Comparison of ENCODE assay signal across 27 cellular contexts in genomic region chr3:27889745-27890144, GRCh38.
"Had no signal": no experiment of that assay in that cellular context is flagged by ENCODE, and none has a peak within 500 bp of the region (broad histone marks: within the 10 kb centered on the region; RNA-seq: fewer than 3 reads in every experiment).

No MANE protein-coding gene starts in this region.

- H3K4me3 ChIP-seq: stomach, suprapubic skin, testis, thoracic aorta, thyroid gland, tibial artery, tibial nerve, transverse colon, upper lobe of left lung, upper lobe of right lung, uterus, vagina had no signal

- ATAC-seq: stimulated activated effector memory CD8-positive, alpha-beta T cell treated with anti-CD3 and anti-CD28 coated beads, Interleukin-12 subunit alpha, Interleukin-12 subunit beta, amount 100 ng/mL, for 72 hours; stimulated activated memory B cell treated with anti-CD40 and anti-IgM and Interleukin-4, amounts not matched to agents 10 μg/mL and 1 μg/mL and 100 μg/mL, for 72 hours; stimulated activated naive B cell treated with anti-CD40 and anti-IgM and Interleukin-4, amounts not matched to agents 10 μg/mL and 1 μg/mL and 100 μg/mL, for 72 hours; stimulated activated naive CD8-positive, alpha-beta T cell treated with anti-CD3 and anti-CD28 coated beads, Interleukin-15, amount 100 ng/mL, for 72 hours; stimulated activated naive CD8-positive, alpha-beta T cell treated with anti-CD3 and anti-CD28 coated beads, Interleukin-15, Interleukin-2, amounts not matched to agents 100 U/mL and 50 U/mL, for 24 hours; upper lobe of right lung had no signal

- FAIRE-seq: urothelium cell line had no signal

- H3K27ac ChIP-seq: stomach, suprapubic skin, testis, thoracic aorta, thyroid gland, tibial artery, tibial nerve, transverse colon, upper lobe of left lung, upper lobe of right lung, uterus, vagina had no signal

- DNase-seq: stimulated activated CD4-positive, alpha-beta T cell treated with anti-CD3 and anti-CD28 coated beads, Interleukin-2, amount 100 ng/mL, for 48 hours; stimulated activated CD4-positive, alpha-beta T cell treated with anti-CD3 and anti-CD28 coated beads, Interleukin-4, amount 100 ng/mL, for 1 hour; stimulated activated CD4-positive, alpha-beta T cell treated with anti-CD3 and anti-CD28 coated beads, Interleukin-4, amount 100 ng/mL, for 24 hours; stimulated activated CD4-positive, alpha-beta T cell treated with anti-CD3 and anti-CD28 coated beads, Interleukin-4, amount 100 ng/mL, for 4 hours; stimulated activated CD8-positive, alpha-beta memory T cell treated with anti-CD3 and anti-CD28 coated beads, Interleukin-4, amount 100 ng/mL, for 48 hours; stimulated activated naive B cell treated with anti-CD40 and anti-IgM and Interleukin-4, amounts not matched to agents 10 μg/mL and 1 μg/mL and 100 μg/mL, for 72 hours; stimulated activated naive CD4-positive, alpha-beta T cell; stimulated activated naive CD4-positive, alpha-beta T cell treated with Interleukin-2 at 50 U/mL for 16 hours; stimulated activated naive CD8-positive, alpha-beta T cell treated with anti-CD3 and anti-CD28 coated beads, Interleukin-15, amount 100 ng/mL, for 72 hours; stimulated activated naive CD8-positive, alpha-beta T cell treated with anti-CD3 and anti-CD28 coated beads, Interleukin-15, Interleukin-2, amounts not matched to agents 100 U/mL and 50 U/mL, for 24 hours; stomach; substantia nigra; testis; thyroid gland; tibial artery; transverse colon; trophoblast cell; upper lobe of left lung; upper lobe of right lung; uterus had no signal

- H3K4me1 ChIP-seq: stomach, suprapubic skin, testis, thyroid gland, tibial artery, tibial nerve, transverse colon, upper lobe of left lung, upper lobe of right lung, uterus, vagina had no signal

- H3K27me3 ChIP-seq: stomach, suprapubic skin, testis, thyroid gland, tibial artery, tibial nerve, upper lobe of left lung, upper lobe of right lung, uterus, vagina had no signal

- H3K36me3 ChIP-seq: stomach, suprapubic skin, thoracic aorta, thyroid gland, tibial artery, tibial nerve, transverse colon, upper lobe of left lung, upper lobe of right lung, uterus, vagina had no signal

- H3K9me3 ChIP-seq: testis, thyroid gland, transverse colon, upper lobe of right lung, vagina had no signal
